In genomic region chr1:58858344-58858673, GRCh38 we compare ENCODE assay signal across 9 cellular contexts.
DNase-seq lines count a peak whose midpoint lies in the region; ATAC-seq and TF ChIP-seq lines count a peak whose summit lies in the region.
"Had no signal": no experiment of that assay in that cellular context is flagged by ENCODE, and none has a peak within 500 bp of the region (broad histone marks: within the 10 kb centered on the region; RNA-seq: fewer than 3 reads in every experiment).

No MANE protein-coding gene starts in this region.

- H3K4me2 ChIP-seq in DND-41 (ENCODE audit: insufficient read depth, low read length) (no peak overlapping the region), PC-3 (ENCODE audit: low read length) (no peak overlapping the region)

- H4K20me1 ChIP-seq in DND-41 (ENCODE audit: insufficient read depth, low read length) (no peaks in the 10 kb centered on the region), PC-3 (ENCODE audit: low read length) (no peaks in the 10 kb centered on the region)

- H3K9me3 ChIP-seq in DND-41 (ENCODE audit: insufficient read depth, low read length, severe bottlenecking) = no peaks in the 10 kb centered on the region
- no peaks in the 10 kb centered on the region for H3K9me3 ChIP-seq in PC-3 (ENCODE audit: low read length)
- H3K9me3 ChIP-seq in right atrium auricular region = no peaks in the 10 kb centered on the region

- POLR2A ChIA-PET in PC-3 (lab: Charles Lee; ENCODE audit: unreplicated experiment) = no interaction called here

- DNase-seq in DND-41 (peak; percentile 25), PC-3 (peak; percentile 13), iPS-NIHi11 (ENCODE audit: low spot score) (peak; percentile 30), dedifferentiated amniotic fluid mesenchymal stem cell (ENCODE audit: extremely low spot score) (no peak), NCI-H510A (lab: John Stamatoyannopoulos, UW) (no peak), NCI-H1436 treated with DMSO at 0.1 percent for 48 hours (lab: John Stamatoyannopoulos, UW) (no peak), right atrium auricular region (ENCODE audit: low spot score) (no peak)
- DNase-seq: NCI-H1105 had no signal

- H2AFZ ChIP-seq in DND-41 (ENCODE audit: low read depth, low read length) = no peak overlapping the region
- H2AFZ ChIP-seq in PC-3 (ENCODE audit: low read length) = no peak overlapping the region

- H3K4me1 ChIP-seq in DND-41 (ENCODE audit: insufficient read depth, low read length) = no peaks in the 10 kb centered on the region
- H3K4me1 ChIP-seq in PC-3 (ENCODE audit: insufficient read depth, low read length) = peaks cover 17% of the 10 kb centered on the region
- no peaks in the 10 kb centered on the region for H3K4me1 ChIP-seq in right atrium auricular region

- H3K27ac ChIP-seq in DND-41 (ENCODE audit: low read length) = no peak overlapping the region
- no peak overlapping the region for H3K27ac ChIP-seq in PC-3 (ENCODE audit: low read length)
- no peak overlapping the region for H3K27ac ChIP-seq in right atrium auricular region

- TF ChIP-seq CTCF in DND-41 (IDR thresholded peaks at IDR 0.05; ENCODE audit: borderline replicate concordance, extremely low read depth, low read length, poor library complexity, severe bottlenecking) (no peak), PC-3 (conservative IDR thresholded peaks at IDR 0.05; ENCODE audit: low read depth, low read length) (no peak), right atrium auricular region (IDR thresholded peaks at IDR 0.05) (no peak)

- H3K36me3 ChIP-seq in DND-41 (ENCODE audit: insufficient read depth, low read length) (no peaks in the 10 kb centered on the region), PC-3 (ENCODE audit: low read depth, low read length) (no peaks in the 10 kb centered on the region), right atrium auricular region (no peaks in the 10 kb centered on the region)

- BruUV-seq in PC-3 (replicated peaks; lab: Mats Ljungman, UMichigan) = no TSS peak

- no peaks in the 10 kb centered on the region for H3F3A ChIP-seq in PC-3 (ENCODE audit: low read length, unreplicated experiment)

- ATAC-seq in DND-41 (ENCODE audit: insufficient read depth, low read depth) (peak; percentile 75), GM21825 (IDR thresholded peaks at IDR 0.05; ENCODE audit: unreplicated experiment) (peak; percentile 35), PC-3 (peak; percentile 25)

- H3K27me3 ChIP-seq in DND-41 (ENCODE audit: insufficient read depth, low read length, poor library complexity) (no peaks in the 10 kb centered on the region), PC-3 (ENCODE audit: low read length) (no peaks in the 10 kb centered on the region), right atrium auricular region (no peaks in the 10 kb centered on the region)

- intact Hi-C loops in PC-3 (cut with micrococcal nuclease) = no loop called here

- no peaks in the 10 kb centered on the region; the same call in 1 of the 2 replicates for H3K9me2 ChIP-seq in PC-3 (replicated peaks; ENCODE audit: low read length)

- H3K79me2 ChIP-seq in DND-41 (ENCODE audit: insufficient read depth, low read length) (no peaks in the 10 kb centered on the region), PC-3 (ENCODE audit: low read length) (no peaks in the 10 kb centered on the region)

- CTCF ChIA-PET in PC-3 (lab: Charles Lee) = no interaction called here

- H3K4me3 ChIP-seq in DND-41 (ENCODE audit: low read depth in 1 of 2, low read length in 2 of 2) (no peak overlapping the region), PC-3 (ENCODE audit: low read length) (no peak overlapping the region), right atrium auricular region (no peak overlapping the region)

- H3K9ac ChIP-seq in DND-41 (ENCODE audit: low read depth, low read length) (no peak overlapping the region), PC-3 (ENCODE audit: low read length) (no peak overlapping the region)

Comparison
In these comparisons a context has a peak if more than half of its experiments do, and no peak if none do; other contexts are left out.
1. ATAC-seq: peak in every context shown above with its lines; median percentile 75 in DND-41; 35 in GM21825; 25 in PC-3.
2. DNase-seq: peak in DND-41 (single experiment), PC-3 (single experiment) and iPS-NIHi11 (single experiment); none in dedifferentiated amniotic fluid mesenchymal stem cell (single experiment), NCI-H510A (single experiment), NCI-H1436 treated with DMSO at 0.1 percent for 48 hours (single experiment) and right atrium auricular region (single experiment).